Comparison of ENCODE assay signal across 1 cellular context in the genomic region with DNA sequence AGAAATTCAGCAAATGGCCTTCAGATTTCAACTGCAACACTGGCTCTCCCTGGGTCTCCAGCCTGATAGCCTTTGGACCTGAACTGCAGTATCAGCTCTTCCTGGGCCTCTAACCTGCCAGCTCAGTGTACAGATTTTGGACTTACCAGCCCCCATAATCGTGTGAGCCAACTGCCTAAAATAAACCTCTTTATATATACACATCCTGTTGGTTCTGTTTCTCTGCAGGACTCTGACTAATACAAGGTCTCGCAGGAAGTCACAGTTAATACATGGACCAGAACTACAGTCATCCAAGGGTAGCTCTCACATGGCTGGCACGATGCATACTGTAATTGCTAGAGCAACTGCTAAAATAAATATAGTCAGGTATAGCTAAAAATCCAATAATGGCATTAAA.
TF ChIP-seq lines count a peak whose summit lies in the region.

No MANE protein-coding gene starts in this region.

TF ChIP-seq in IMR-90, 13 proteins besides CTCF, POLR2A, EP300 and RAD21:
- TF ChIP-seq, protein P1, sequence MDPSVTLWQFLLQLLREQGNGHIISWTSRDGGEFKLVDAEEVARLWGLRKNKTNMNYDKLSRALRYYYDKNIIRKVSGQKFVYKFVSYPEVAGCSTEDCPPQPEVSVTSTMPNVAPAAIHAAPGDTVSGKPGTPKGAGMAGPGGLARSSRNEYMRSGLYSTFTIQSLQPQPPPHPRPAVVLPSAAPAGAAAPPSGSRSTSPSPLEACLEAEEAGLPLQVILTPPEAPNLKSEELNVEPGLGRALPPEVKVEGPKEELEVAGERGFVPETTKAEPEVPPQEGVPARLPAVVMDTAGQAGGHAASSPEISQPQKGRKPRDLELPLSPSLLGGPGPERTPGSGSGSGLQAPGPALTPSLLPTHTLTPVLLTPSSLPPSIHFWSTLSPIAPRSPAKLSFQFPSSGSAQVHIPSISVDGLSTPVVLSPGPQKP (IDR thresholded peaks at IDR 0.05; ENCODE audit: borderline replicate concordance, low read depth, low read length), result no peak
- no peak for TF ChIP-seq CHD1 (IDR thresholded peaks at IDR 0.05; ENCODE audit: low read depth, low read length)
- no peak for TF ChIP-seq NFE2L2 (IDR thresholded peaks at IDR 0.05; ENCODE audit: low read depth, low read length)
- TF ChIP-seq SMC3 (IDR thresholded peaks at IDR 0.05; ENCODE audit: low read depth, low read length), result no peak
- TF ChIP-seq MXI1 (IDR thresholded peaks at IDR 0.05; ENCODE audit: borderline replicate concordance, low read depth, low read length), result no peak
- TF ChIP-seq, protein P2, sequence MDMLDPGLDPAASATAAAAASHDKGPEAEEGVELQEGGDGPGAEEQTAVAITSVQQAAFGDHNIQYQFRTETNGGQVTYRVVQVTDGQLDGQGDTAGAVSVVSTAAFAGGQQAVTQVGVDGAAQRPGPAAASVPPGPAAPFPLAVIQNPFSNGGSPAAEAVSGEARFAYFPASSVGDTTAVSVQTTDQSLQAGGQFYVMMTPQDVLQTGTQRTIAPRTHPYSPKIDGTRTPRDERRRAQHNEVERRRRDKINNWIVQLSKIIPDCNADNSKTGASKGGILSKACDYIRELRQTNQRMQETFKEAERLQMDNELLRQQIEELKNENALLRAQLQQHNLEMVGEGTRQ (IDR thresholded peaks at IDR 0.05; ENCODE audit: low read depth, low read length), result no peak
- TF ChIP-seq BHLHE40 (IDR thresholded peaks at IDR 0.05; ENCODE audit: low read depth, low read length), result no peak
- TF ChIP-seq MAFK (IDR thresholded peaks at IDR 0.05; ENCODE audit: low read depth, low read length), result no peak
- TF ChIP-seq CEBPB (IDR thresholded peaks at IDR 0.05; ENCODE audit: low read depth, low read length), result no peak
- no peak for TF ChIP-seq MAZ (IDR thresholded peaks at IDR 0.05; ENCODE audit: borderline replicate concordance, low read depth, low read length)
- TF ChIP-seq RFX5 (IDR thresholded peaks at IDR 0.05; ENCODE audit: low read depth, low read length), result no peak
